Comparison of ENCODE assay signal across 19 cellular contexts in genomic region chr9:17398351-17398750, GRCh38.
DNase-seq lines count a peak whose midpoint lies in the region; ATAC-seq and TF ChIP-seq lines count a peak whose summit lies in the region.
"Had no signal": no experiment of that assay in that cellular context is flagged by ENCODE, and none has a peak within 500 bp of the region (broad histone marks: within the 10 kb centered on the region; RNA-seq: fewer than 3 reads in every experiment).

No MANE protein-coding gene starts in this region.

- no peaks in the 10 kb centered on the region for H3K9me3 Mint-ChIP-seq in chondrocyte (ENCODE audit: low read depth)

- no peak overlapping the region for H3K23ac ChIP-seq in mesenchymal stem cell (ENCODE audit: low read length in 2 of 2)

- H3K4ac ChIP-seq in mesenchymal stem cell (ENCODE audit: low read depth in 1 of 2, low read length in 2 of 2) = no peak overlapping the region

- H3K14ac ChIP-seq in mesenchymal stem cell (ENCODE audit: low read length in 2 of 2) = no peak overlapping the region

- no peak overlapping the region for H2BK120ac ChIP-seq in mesenchymal stem cell (ENCODE audit: low read depth, low read length)

- H4K8ac ChIP-seq in mesenchymal stem cell (ENCODE audit: low read length) = no peak overlapping the region

- peak; percentile 39 to 79 for DNase-seq in cardiac muscle cell (ENCODE audit: low read depth in 1 of 2, low spot score in 1 of 2)
- DNase-seq in right cardiac atrium = no peak
- DNase-seq in fibroblast of mammary gland (ENCODE audit: low read depth) = peak; percentile 6
- DNase-seq in mesenchymal stem cell = peak; percentile 6
- no peak for DNase-seq in chondrocyte (ENCODE audit: low spot score)
- DNase-seq in NCI-H128 (lab: John Stamatoyannopoulos, UW; ENCODE audit: unreplicated experiment) = no peak
- DNase-seq in activated CD4-positive, alpha-beta T cell treated with anti-CD3 and anti-CD28 coated beads for 1 hour = no peak
- DNase-seq in activated CD4-positive, alpha-beta T cell treated with anti-CD3 and anti-CD28 coated beads, Interleukin-2, amount 50 U/mL, for 1 hour = no peak
- DNase-seq: DMS79, KBM-7, NCI-H1105 treated with DMSO at 0.1 percent for 48 hours, NCI-H1694 treated with DMSO at 0.1 percent for 48 hours, NCI-H2107, NCI-H226, NCI-H524 treated with DMSO at 0.1 percent for 48 hours had no signal

- H3K4me3 Mint-ChIP-seq in chondrocyte (ENCODE audit: unreplicated experiment) = no peak overlapping the region
- H3K4me3 Mint-ChIP-seq: CD14-positive monocyte had no signal

- no peak overlapping the region for H3K27ac Mint-ChIP-seq in chondrocyte (ENCODE audit: unreplicated experiment)
- H3K27ac Mint-ChIP-seq: CD14-positive monocyte had no signal

- no peak for ATAC-seq in right cardiac atrium
- ATAC-seq: Panc1 had no signal

- no peaks in the 10 kb centered on the region for H3K4me1 Mint-ChIP-seq in chondrocyte (ENCODE audit: low read depth)
- H3K4me1 Mint-ChIP-seq: CD14-positive monocyte had no signal

- no peak for TF ChIP-seq CTCF in cardiac muscle cell (IDR thresholded peaks at IDR 0.05; ENCODE audit: low read depth, low read length)
- TF ChIP-seq CTCF in fibroblast of mammary gland (conservative IDR thresholded peaks at IDR 0.05; ENCODE audit: control insufficient read depth, insufficient read depth, low read depth, low read length) = no peak
- TF ChIP-seq CTCF in chondrocyte (IDR thresholded peaks at IDR 0.05) = no peak

- H3K9me3 ChIP-seq in cardiac muscle cell (ENCODE audit: low read depth) (no peaks in the 10 kb centered on the region), right cardiac atrium (ENCODE audit: control insufficient read depth, low read length) (no peaks in the 10 kb centered on the region), mesenchymal stem cell (ENCODE audit: control insufficient read depth, low read length) (no peaks in the 10 kb centered on the region)
- H3K9me3 ChIP-seq: SJSA1 had no signal

- no peak overlapping the region for H4K91ac ChIP-seq in mesenchymal stem cell (ENCODE audit: low read length)

- H3K4me1 ChIP-seq in cardiac muscle cell (ENCODE audit: low read depth) (peaks cover 19% of the 10 kb centered on the region), right cardiac atrium (ENCODE audit: control insufficient read depth, insufficient read depth, low read length) (no peaks in the 10 kb centered on the region), mesenchymal stem cell (ENCODE audit: control insufficient read depth, insufficient read depth, low read depth, low read length) (no peaks in the 10 kb centered on the region)
- H3K4me1 ChIP-seq: SJSA1 had no signal

- no peak overlapping the region for H2BK5ac ChIP-seq in mesenchymal stem cell (ENCODE audit: low read depth, low read length, poor library complexity, severe bottlenecking)

- no peaks in the 10 kb centered on the region for H3K27me3 Mint-ChIP-seq in chondrocyte (ENCODE audit: low read depth)

- no peak overlapping the region for H2AK5ac ChIP-seq in mesenchymal stem cell (ENCODE audit: low read length, severe bottlenecking)

- no peak overlapping the region for H3K9ac ChIP-seq in mesenchymal stem cell (ENCODE audit: low read length)

- H3K36me3 Mint-ChIP-seq in chondrocyte (ENCODE audit: low read depth) = peaks cover 8% of the 10 kb centered on the region

- no peak overlapping the region for H2BK12ac ChIP-seq in mesenchymal stem cell (ENCODE audit: low read length in 2 of 2)

- no peak overlapping the region for H3K4me3 ChIP-seq in cardiac muscle cell
- H3K4me3 ChIP-seq in right cardiac atrium (ENCODE audit: low read length) = no peak overlapping the region
- H3K4me3 ChIP-seq in fibroblast of mammary gland (ENCODE audit: control insufficient read depth, low read depth, low read length) = no peak overlapping the region
- no peak overlapping the region for H3K4me3 ChIP-seq in mesenchymal stem cell (ENCODE audit: insufficient read depth in 1 of 2, low read depth in 1 of 2, low read length in 2 of 2)
- H3K4me3 ChIP-seq: SJSA1 had no signal

- no peak overlapping the region for H2BK15ac ChIP-seq in mesenchymal stem cell (ENCODE audit: low read depth, poor library complexity, severe bottlenecking)

- H3K79me1 ChIP-seq in mesenchymal stem cell (replicated peaks; ENCODE audit: low read length, poor library complexity, severe bottlenecking) = no peaks in the 10 kb centered on the region

- H3K27ac ChIP-seq in cardiac muscle cell (peak overlapping the region; percentile 49), right cardiac atrium (ENCODE audit: low read length) (no peak overlapping the region), mesenchymal stem cell (ENCODE audit: low read length, poor library complexity, severe bottlenecking) (no peak overlapping the region)
- H3K27ac ChIP-seq: 22Rv1, SJSA1 had no signal

- intact Hi-C loops in right cardiac atrium (cut with DNase I) = no loop called here

- H3K18ac ChIP-seq in mesenchymal stem cell (ENCODE audit: low read depth in 1 of 2, low read length in 2 of 2) = no peak overlapping the region

- WGBS in right cardiac atrium = 34% methylated on average over 2 of the region's 2 CpGs
- WGBS in mesenchymal stem cell = 93% methylated on average over 2 of the region's 2 CpGs

- no peak overlapping the region for H2AFZ ChIP-seq in mesenchymal stem cell (ENCODE audit: low read depth, low read length)

- H3K36me3 ChIP-seq in cardiac muscle cell (no peaks in the 10 kb centered on the region), mesenchymal stem cell (ENCODE audit: control insufficient read depth in 1 of 2, insufficient read depth in 2 of 2, low read depth in 1 of 2, low read length in 2 of 2) (peaks cover 0 to 28% of the 10 kb centered on the region in 2 experiments)
- H3K36me3 ChIP-seq: SJSA1 had no signal

- no peak overlapping the region for H3K4me2 ChIP-seq in mesenchymal stem cell (ENCODE audit: low read length, poor library complexity, severe bottlenecking)

- H3K27me3 ChIP-seq in cardiac muscle cell (no peaks in the 10 kb centered on the region), right cardiac atrium (ENCODE audit: control insufficient read depth, insufficient read depth) (no peaks in the 10 kb centered on the region), mesenchymal stem cell (ENCODE audit: control insufficient read depth in 1 of 2, insufficient read depth in 1 of 2, low read length in 2 of 2) (no peaks in the 10 kb centered on the region)
- H3K27me3 ChIP-seq: SJSA1 had no signal

Comparison
In these comparisons a context has a peak if more than half of its experiments do, and no peak if none do; other contexts are left out.
1. DNase-seq: peak in cardiac muscle cell (2 of 2), fibroblast of mammary gland (single experiment) and mesenchymal stem cell (single experiment); none in right cardiac atrium (0 of 3), chondrocyte (single experiment), NCI-H128 (single experiment), activated CD4-positive, alpha-beta T cell treated with anti-CD3 and anti-CD28 coated beads for 1 hour (single experiment) and activated CD4-positive, alpha-beta T cell treated with anti-CD3 and anti-CD28 coated beads, Interleukin-2, amount 50 U/mL, for 1 hour (single experiment).